In genomic region chr9:104025945-104026344, GRCh38 we compare ENCODE assay signal across 21 cellular contexts.
DNase-seq lines count a peak whose midpoint lies in the region; TF ChIP-seq lines count a peak whose summit lies in the region.
"Had no signal": no experiment of that assay in that cellular context is flagged by ENCODE, and none has a peak within 500 bp of the region (broad histone marks: within the 10 kb centered on the region; RNA-seq: fewer than 3 reads in every experiment).

No MANE protein-coding gene starts in this region.

- H3K36me3 ChIP-seq in mammary epithelial cell (ENCODE audit: insufficient read depth, low read length) (no peaks in the 10 kb centered on the region), OCI-LY7 (ENCODE audit: insufficient read depth, low read length) (no peaks in the 10 kb centered on the region)
- H3K36me3 ChIP-seq: neural progenitor cell had no signal

- in situ Hi-C loops in mammary epithelial cell (cut with MboI; ENCODE audit: low sequenced_read_pairs in 2 of 2): no loop called here

- H3K9me2 ChIP-seq in OCI-LY7 (ENCODE audit: insufficient read depth, low read length): no peaks in the 10 kb centered on the region

- no peaks in the 10 kb centered on the region for H3K27me3 Mint-ChIP-seq in MCF 10A (ENCODE audit: insufficient read depth, unreplicated experiment)
- H3K27me3 Mint-ChIP-seq: progenitor cell of endocrine pancreas had no signal

- H3K9me3 ChIP-seq in mammary epithelial cell (replicated peaks; ENCODE audit: insufficient read depth, low read length): no peaks in the 10 kb centered on the region
- no peaks in the 10 kb centered on the region for H3K9me3 ChIP-seq in OCI-LY7 (ENCODE audit: low read length)
- H3K9me3 ChIP-seq: A549 had no signal

- WGBS in mammary epithelial cell (ENCODE audit: low coverage, missing lambda C conversion rate): 50% methylated on average over 2 of the region's 2 CpGs

- H3K27ac ChIP-seq in mammary epithelial cell (ENCODE audit: insufficient read depth, low read depth, low read length) (no peak overlapping the region), OCI-LY7 (ENCODE audit: low read depth, low read length, poor library complexity, severe bottlenecking) (no peak overlapping the region)
- H3K27ac ChIP-seq: A549, neural progenitor cell had no signal

- no peak overlapping the region for H3K9ac ChIP-seq in mammary epithelial cell (ENCODE audit: insufficient read depth, low read length)
- H3K9ac ChIP-seq: neural progenitor cell had no signal

- CTCF ChIA-PET in MCF 10A (lab: Yijun Ruan, JAX): no interaction called here
- CTCF ChIA-PET in mammary epithelial cell (lab: Charles Lee; ENCODE audit: low non-redundant PET): no interaction called here
- CTCF ChIA-PET in OCI-LY7 (lab: Charles Lee; ENCODE audit: unreplicated experiment): no interaction called here

- H3K79me2 ChIP-seq in mammary epithelial cell (ENCODE audit: insufficient read depth, low read length): no peaks in the 10 kb centered on the region
- H3K79me2 ChIP-seq in OCI-LY7 (ENCODE audit: insufficient read depth, low read depth, low read length): no peaks in the 10 kb centered on the region

- H3K27me3 ChIP-seq in mammary epithelial cell (ENCODE audit: insufficient read depth, low read length): no peaks in the 10 kb centered on the region
- H3K27me3 ChIP-seq: neural progenitor cell had no signal

- no peak overlapping the region for H3K4me3 Mint-ChIP-seq in MCF 10A (ENCODE audit: unreplicated experiment)
- H3K4me3 Mint-ChIP-seq: activated CD4-positive, alpha-beta memory T cell treated with anti-CD3 and anti-CD28 coated beads for 36 hours; activated naive CD8-positive, alpha-beta T cell; neural progenitor cell had no signal

- H3K4me3 ChIP-seq in mammary epithelial cell (replicated peaks in 1 of 3; ENCODE audit: insufficient read depth in 1 of 3, low read depth in 2 of 3, low read length in 3 of 3) (no peak overlapping the region), OCI-LY7 (ENCODE audit: low read depth, low read length, poor library complexity, severe bottlenecking) (no peak overlapping the region), fibroblast of pulmonary artery (replicated peaks; ENCODE audit: low read depth, low read length) (no peak overlapping the region)
- H3K4me3 ChIP-seq: A549, neural progenitor cell had no signal

- TF ChIP-seq CTCF in MCF 10A (IDR thresholded peaks at IDR 0.05; ENCODE audit: unreplicated experiment) (peak; percentile 12), mammary epithelial cell (conservative IDR thresholded peaks at IDR 0.05 in 1 of 2, IDR thresholded peaks at IDR 0.05 in 1 of 2; ENCODE audit: extremely low read depth in 1 of 2, insufficient read depth in 1 of 2, low read depth in 1 of 2, low read length in 2 of 2) (peak in 1 of 2 donors; percentile 10), OCI-LY7 (conservative IDR thresholded peaks at IDR 0.05; ENCODE audit: low read length) (peak; percentile 25; the same call in 1 of the 2 replicates), fibroblast of pulmonary artery (IDR thresholded peaks at IDR 0.05; ENCODE audit: low read length, missing control alignments) (no peak), GM20000 (IDR thresholded peaks at IDR 0.05; ENCODE audit: extremely low read depth, missing control alignments) (no peak)

- no peak overlapping the region for H3K27ac Mint-ChIP-seq in MCF 10A (ENCODE audit: low read depth, unreplicated experiment)
- H3K27ac Mint-ChIP-seq: activated CD4-positive, alpha-beta memory T cell treated with anti-CD3 and anti-CD28 coated beads for 36 hours; activated naive CD8-positive, alpha-beta T cell; neural progenitor cell; progenitor cell of endocrine pancreas had no signal

- POLR2A ChIA-PET in MCF 10A (lab: Yijun Ruan, JAX): no interaction called here
- POLR2A ChIA-PET in OCI-LY7 (lab: Charles Lee): no interaction called here

- no peaks in the 10 kb centered on the region for H3K9me3 Mint-ChIP-seq in MCF 10A (ENCODE audit: unreplicated experiment)
- H3K9me3 Mint-ChIP-seq: activated CD4-positive, alpha-beta memory T cell treated with anti-CD3 and anti-CD28 coated beads for 36 hours; neural progenitor cell had no signal

- no peaks in the 10 kb centered on the region for H3K4me1 ChIP-seq in mammary epithelial cell (ENCODE audit: insufficient read depth, low read length)
- no peaks in the 10 kb centered on the region for H3K4me1 ChIP-seq in OCI-LY7 (ENCODE audit: insufficient read depth, low read length, poor library complexity, severe bottlenecking)
- H3K4me1 ChIP-seq: A549, neural progenitor cell had no signal

- BruUV-seq in MCF 10A (replicated peaks; lab: Mats Ljungman, UMichigan) (no TSS peak), mammary epithelial cell (replicated peaks; lab: Mats Ljungman, UMichigan) (no TSS peak), OCI-LY7 (replicated peaks; lab: Mats Ljungman, UMichigan) (no TSS peak)

- no peaks in the 10 kb centered on the region for H4K20me1 ChIP-seq in mammary epithelial cell (ENCODE audit: insufficient read depth, low read length)
- no peaks in the 10 kb centered on the region for H4K20me1 ChIP-seq in OCI-LY7 (ENCODE audit: insufficient read depth, low read length)

- intact Hi-C loops in MCF 10A (cut with micrococcal nuclease): loop anchor here (1.0 to 10.0 kb wide), 2 partner anchors 69 to 360 kb away; partner anchors contain the start of gene SMC2
- intact Hi-C loops in mammary epithelial cell (cut with micrococcal nuclease): loop anchor here (2.0 to 5.0 kb wide), 2 partner anchors 69 to 361 kb away; partner anchors contain the start of gene SMC2
- intact Hi-C loops in OCI-LY7 (cut with micrococcal nuclease; ENCODE audit: unreplicated experiment): no loop called here

- no peak overlapping the region for H3K4me2 ChIP-seq in mammary epithelial cell (ENCODE audit: insufficient read depth, low read depth, low read length)
- no peak overlapping the region for H3K4me2 ChIP-seq in OCI-LY7 (ENCODE audit: low read length)
- H3K4me2 ChIP-seq: A549, neural progenitor cell had no signal

- no peaks in the 10 kb centered on the region for H3K36me3 Mint-ChIP-seq in MCF 10A (ENCODE audit: insufficient read depth, unreplicated experiment)
- H3K36me3 Mint-ChIP-seq: activated CD4-positive, alpha-beta memory T cell treated with anti-CD3 and anti-CD28 coated beads for 36 hours; activated naive CD8-positive, alpha-beta T cell; neural progenitor cell had no signal

- dilution Hi-C loops in mammary epithelial cell (cut with HindIII; ENCODE audit: low sequenced_read_pairs): no loop called here

- H3K4me1 Mint-ChIP-seq in MCF 10A (ENCODE audit: insufficient read depth, unreplicated experiment): peaks cover 17% of the 10 kb centered on the region
- H3K4me1 Mint-ChIP-seq: neural progenitor cell had no signal

- H2AFZ ChIP-seq in mammary epithelial cell (ENCODE audit: low read depth, low read length) (no peak overlapping the region), OCI-LY7 (ENCODE audit: low read length) (no peak overlapping the region)
- H2AFZ ChIP-seq: neural progenitor cell had no signal

- no peak for DNase-seq in MCF 10A (ENCODE audit: unreplicated experiment)
- no peak for DNase-seq in mammary epithelial cell
- no peak for DNase-seq in OCI-LY7 (ENCODE audit: low spot score)
- DNase-seq in fibroblast of pulmonary artery (ENCODE audit: low read depth): peak; percentile 8
- DNase-seq in stimulated activated CD4-positive, alpha-beta T cell treated with anti-CD3 and anti-CD28 coated beads, Interleukin-1b, Interleukin-23, amount 100 ng/mL, for 48 hours: no peak
- DNase-seq in GM20000 (ENCODE audit: low spot score): no peak
- DNase-seq in cerebellar cortex (ENCODE audit: low spot score): no peak
- DNase-seq in A172 (ENCODE audit: low spot score): no peak
- DNase-seq: activated CD4-positive, alpha-beta memory T cell treated with anti-CD3 and anti-CD28 coated beads for 36 hours; activated CD4-positive, CD25-positive, alpha-beta regulatory T cell; C1 segment of cervical spinal cord; cerebellar nuclear complex; effector CD8-positive, alpha-beta T cell; NCI-H2029 treated with DMSO at 0.1 percent for 48 hours; NCI-H345; NCI-H774; trophoblast cell had no signal

Comparison
In these comparisons a context has a peak if more than half of its experiments do, and no peak if none do; other contexts are left out.
1. CTCF ChIP-seq: peak in MCF 10A (single experiment) and OCI-LY7 (single experiment); none in fibroblast of pulmonary artery (single experiment) and GM20000 (single experiment).